Comparison of ENCODE assay signal across 21 cellular contexts in the genomic region with DNA sequence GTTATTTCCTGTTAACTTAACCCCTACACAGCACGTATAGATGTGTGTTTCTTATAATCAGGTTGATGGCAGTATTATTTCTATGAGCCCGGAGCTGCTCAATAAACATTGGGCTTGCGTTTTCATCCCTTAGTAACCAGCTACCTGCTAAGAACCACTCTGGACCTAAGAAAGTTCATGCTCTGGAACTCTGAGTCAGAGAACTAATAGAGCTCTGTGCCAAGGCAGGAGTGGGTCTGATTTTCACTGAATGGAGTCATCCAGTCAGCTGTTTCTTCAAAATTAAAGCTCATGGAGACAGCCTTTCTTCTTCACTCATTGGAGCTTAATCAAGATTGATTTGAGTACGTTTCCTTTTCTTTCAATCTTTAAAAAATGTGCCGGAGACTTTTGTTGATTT.
"Had no signal": no experiment of that assay in that cellular context is flagged by ENCODE, and none has a peak within 500 bp of the region (broad histone marks: within the 10 kb centered on the region; RNA-seq: fewer than 3 reads in every experiment).

No MANE protein-coding gene starts in this region.

- H3K9me3 ChIP-seq: MG63 had no signal

- H3K36me3 ChIP-seq: brain microvascular endothelial cell, cardiac muscle cell, MG63 had no signal

- DNase-seq: activated CD4-positive, alpha-beta T cell treated with anti-CD3 and anti-CD28 coated beads for 4 hours; activated CD8-positive, alpha-beta memory T cell treated with anti-CD3 and anti-CD28 coated beads, Interleukin-2, amount 50 U/mL, for 48 hours; activated CD8-positive, alpha-beta T cell treated with anti-CD3 and anti-CD28 coated beads, Interleukin-2, amount 10 ng/mL, durations not matched to agents 7 days and 5 days; activated T-cell treated with anti-CD3 and anti-CD28 coated beads, Interleukin-2, amount 50 U/mL, for 1 hour; brain microvascular endothelial cell; MG63; MV-4-11; NCI-H1092 treated with DMSO at 0.1 percent for 48 hours; NCI-H1417 treated with DMSO at 0.1 percent for 48 hours; NCI-H1694; NCI-H2029; NCI-H345; NCI-H510A; NCI-H526 treated with DMSO at 0.1 percent for 48 hours; NCI-H82; SIG-M5; T-helper 17 cell; T-helper 9 cell had no signal

- H3K4me3 ChIP-seq: cardiac muscle cell, MG63 had no signal

- H3K27me3 Mint-ChIP-seq: activated naive CD4-positive, alpha-beta T cell treated with anti-CD3 and anti-CD28 coated beads, Interleukin-2, amount 50 U/mL, for 24 hours; T-helper 17 cell had no signal

- H3K27ac ChIP-seq: brain microvascular endothelial cell, cardiac muscle cell, VCaP had no signal

- H3K36me3 Mint-ChIP-seq: activated naive CD4-positive, alpha-beta T cell treated with anti-CD3 and anti-CD28 coated beads, Interleukin-2, amount 50 U/mL, for 24 hours had no signal

- ATAC-seq: activated CD8-positive, alpha-beta T cell treated with anti-CD3 and anti-CD28 coated beads, Interleukin-2, amount 10 ng/mL, durations not matched to agents 7 days and 5 days; T-helper 17 cell had no signal

- H3K4me3 Mint-ChIP-seq: activated CD8-positive, alpha-beta T cell treated with anti-CD3 and anti-CD28 coated beads, Interleukin-2, amount 10 ng/mL, durations not matched to agents 7 days and 5 days; activated naive CD4-positive, alpha-beta T cell treated with anti-CD3 and anti-CD28 coated beads, Interleukin-2, amount 50 U/mL, for 24 hours; T-helper 17 cell had no signal

- H3K27me3 ChIP-seq: brain microvascular endothelial cell, cardiac muscle cell, MG63 had no signal

- H3K27ac Mint-ChIP-seq: activated CD8-positive, alpha-beta T cell treated with anti-CD3 and anti-CD28 coated beads, Interleukin-2, amount 10 ng/mL, durations not matched to agents 7 days and 5 days; activated naive CD4-positive, alpha-beta T cell treated with anti-CD3 and anti-CD28 coated beads, Interleukin-2, amount 50 U/mL, for 24 hours had no signal

- H3K9me3 Mint-ChIP-seq: activated naive CD4-positive, alpha-beta T cell treated with anti-CD3 and anti-CD28 coated beads, Interleukin-2, amount 50 U/mL, for 24 hours had no signal
